ENCODE assay signal across 9 cellular contexts in the genomic region with DNA sequence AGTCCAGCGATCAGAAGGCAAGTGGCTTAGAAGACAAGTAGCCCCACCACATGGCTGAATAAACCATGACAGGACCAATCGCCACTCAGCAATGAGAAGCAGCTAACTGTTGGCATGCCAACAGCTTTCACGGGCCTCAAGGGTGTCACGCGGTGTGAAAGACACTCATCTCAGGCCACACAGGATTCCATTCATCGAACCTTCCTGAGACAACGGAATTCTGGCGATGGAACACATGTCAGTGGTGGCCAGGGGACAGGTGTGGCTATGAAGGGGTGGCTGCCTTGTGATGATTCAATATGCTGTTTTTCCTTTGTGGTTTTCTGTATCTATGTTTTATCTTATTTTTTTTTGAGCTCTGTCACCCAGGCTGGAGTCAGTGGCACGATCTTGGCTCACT. TPM values are rescaled to one million over a fixed set of nuclear protein-coding genes. Genes with fewer than 3 reads are reported as not detected.
"Had no signal": no experiment of that assay in that cellular context is flagged by ENCODE, and none has a peak within 500 bp of the region (broad histone marks: within the 10 kb centered on the region; RNA-seq: fewer than 3 reads in every experiment).

No MANE protein-coding gene starts in this region.

RNA-seq across cellular contexts. Expression of a gene that starts 24.8 kb away (rescaled TPM):
- total RNA-seq: activated CD4-positive, alpha-beta memory T cell treated with anti-CD3 and anti-CD28 coated beads, Interleukin-2, amount 10 ng/mL, durations not matched to agents 7 days and 5 days; activated CD4-positive, alpha-beta T cell treated with anti-CD3 and anti-CD28 coated beads, Interleukin-2, amount 10 ng/mL, durations not matched to agents 7 days and 5 days; activated naive CD8-positive, alpha-beta T cell treated with anti-CD3 and anti-CD28 coated beads for 36 hours; activated T-cell treated with anti-CD3 and anti-CD28 coated beads, Interleukin-2, amount 50 U/mL, for 4 hours; activated T-helper 17 cell treated with anti-CD3 and anti-CD28 coated beads, Interleukin-2, amount 50 U/mL, for 72 hours; chondrocyte; dermis blood vessel endothelial cell; foreskin keratinocyte; T-helper 2 cell treated with Interferon-gamma antibody and Interleukin-4, amounts not matched to agents 100 ng/mL and 5 ng/mL, for 36 hours had no signal
- polyA plus RNA-seq: foreskin keratinocyte had no signal
